ENCODE assay signal across 9 cellular contexts in the genomic region with DNA sequence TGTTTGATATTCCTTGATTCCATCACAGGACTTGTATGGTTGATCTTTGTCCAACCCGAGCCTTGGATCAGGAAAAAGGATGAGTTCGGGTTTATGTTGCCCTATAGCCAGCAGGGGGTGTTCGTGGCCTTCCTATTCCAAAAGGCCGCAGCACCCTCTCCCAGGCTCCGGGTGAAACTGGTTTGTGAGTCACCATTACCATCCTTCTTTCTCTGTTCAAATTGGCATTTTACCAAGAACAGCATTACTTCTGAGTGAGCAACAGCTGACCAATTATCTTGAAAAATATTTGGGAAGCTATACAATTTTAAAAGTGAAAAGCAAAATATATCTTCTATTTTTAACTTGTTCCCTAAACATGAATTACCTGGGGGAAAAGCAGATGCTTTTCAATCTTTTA. TPM values are rescaled to one million over a fixed set of nuclear protein-coding genes. Genes with fewer than 3 reads are reported as not detected.
DNase-seq lines count a peak whose midpoint lies in the region; ATAC-seq, FAIRE-seq and TF ChIP-seq lines count a peak whose summit lies in the region.
"Had no signal": no experiment of that assay in that cellular context is flagged by ENCODE, and none has a peak within 500 bp of the region (broad histone marks: within the 10 kb centered on the region; RNA-seq: fewer than 3 reads in every experiment).

No MANE protein-coding gene starts in this region.

- no peak overlapping the region for H3K9ac ChIP-seq in neural progenitor cell

- H3F3A ChIP-seq in neural progenitor cell (ENCODE audit: low read depth) = no peaks in the 10 kb centered on the region

- no peaks in the 10 kb centered on the region for H3K27me3 Mint-ChIP-seq in neural progenitor cell (ENCODE audit: insufficient read depth, low read depth)
- peaks cover 41% of the 10 kb centered on the region for H3K27me3 Mint-ChIP-seq in stimulated activated naive CD8-positive, alpha-beta T cell treated with anti-CD3 and anti-CD28 coated beads, Interleukin-15, amount 100 ng/mL, for 72 hours

- peak; percentile 89 for ATAC-seq in stimulated activated naive CD8-positive, alpha-beta T cell treated with anti-CD3 and anti-CD28 coated beads, Interleukin-15, amount 100 ng/mL, for 72 hours
- no peak for ATAC-seq in HG02763 (IDR thresholded peaks at IDR 0.05; ENCODE audit: unreplicated experiment)

- no peak overlapping the region for H3K27ac ChIP-seq in neural progenitor cell

- H3K36me3 ChIP-seq in neural progenitor cell = no peaks in the 10 kb centered on the region

- H3K27ac Mint-ChIP-seq in neural progenitor cell = no peak overlapping the region
- H3K27ac Mint-ChIP-seq in stimulated activated naive CD8-positive, alpha-beta T cell treated with anti-CD3 and anti-CD28 coated beads, Interleukin-15, amount 100 ng/mL, for 72 hours = peak overlapping the region in 1 of 2 donors; percentile 54

- peaks cover 22% of the 10 kb centered on the region for H3K4me1 ChIP-seq in neural progenitor cell

- no peak for DNase-seq in D721Med (ENCODE audit: insufficient read length, low spot score)
- DNase-seq in RKO (ENCODE audit: low spot score) = peak; percentile 95
- DNase-seq in activated T-helper 1 cell treated with Interleukin-2 at 50 U/mL for 16 hours (ENCODE audit: low read depth) = peak; percentile 33
- peak; percentile 97 for DNase-seq in fibroblast of pulmonary artery (ENCODE audit: low read depth)
- DNase-seq in neural progenitor cell (ENCODE audit: low spot score) = peak; percentile 90
- DNase-seq in stimulated activated naive CD8-positive, alpha-beta T cell treated with anti-CD3 and anti-CD28 coated beads, Interleukin-15, amount 100 ng/mL, for 72 hours = peak; percentile 55 to 72

- H3K4me2 ChIP-seq in neural progenitor cell = peak overlapping the region; percentile 7

- no peaks in the 10 kb centered on the region for H3K9me3 Mint-ChIP-seq in neural progenitor cell
- no peaks in the 10 kb centered on the region for H3K9me3 Mint-ChIP-seq in stimulated activated naive CD8-positive, alpha-beta T cell treated with anti-CD3 and anti-CD28 coated beads, Interleukin-15, amount 100 ng/mL, for 72 hours

- H4K20me1 ChIP-seq in neural progenitor cell (ENCODE audit: low read depth) = no peaks in the 10 kb centered on the region

- H2AFZ ChIP-seq in neural progenitor cell (replicated peaks) = no peak overlapping the region

- H3K36me3 Mint-ChIP-seq in neural progenitor cell = no peaks in the 10 kb centered on the region

- FAIRE-seq in D721Med (lab: Jason Lieb, UNC) = no peak
- FAIRE-seq: TTC549 had no signal

- TF ChIP-seq CTCF in D721Med (IDR thresholded peaks at IDR 0.05; ENCODE audit: insufficient read depth, missing control alignments) (peak; percentile 83), LNCAP (IDR thresholded peaks at IDR 0.05) (peak; percentile 74), fibroblast of pulmonary artery (IDR thresholded peaks at IDR 0.05; ENCODE audit: low read length, missing control alignments) (peak; percentile 76), neural progenitor cell (IDR thresholded peaks at IDR 0.05) (peak; percentile 77)

- H3K4me3 ChIP-seq in fibroblast of pulmonary artery (replicated peaks; ENCODE audit: low read depth, low read length) = no peak overlapping the region
- no peak overlapping the region for H3K4me3 ChIP-seq in neural progenitor cell

- H3K27me3 ChIP-seq in neural progenitor cell = no peaks in the 10 kb centered on the region

- no peaks in the 10 kb centered on the region for H3K79me2 ChIP-seq in neural progenitor cell (ENCODE audit: low read depth)

- no peaks in the 10 kb centered on the region for H3K9me3 ChIP-seq in neural progenitor cell (ENCODE audit: low read depth)

- peaks cover 4% of the 10 kb centered on the region for H3K4me1 Mint-ChIP-seq in neural progenitor cell
- peaks cover 5% of the 10 kb centered on the region for H3K4me1 Mint-ChIP-seq in stimulated activated naive CD8-positive, alpha-beta T cell treated with anti-CD3 and anti-CD28 coated beads, Interleukin-15, amount 100 ng/mL, for 72 hours

- no peak overlapping the region for H3K4me3 Mint-ChIP-seq in neural progenitor cell
- H3K4me3 Mint-ChIP-seq in stimulated activated naive CD8-positive, alpha-beta T cell treated with anti-CD3 and anti-CD28 coated beads, Interleukin-15, amount 100 ng/mL, for 72 hours = no peak overlapping the region

RNA-seq across cellular contexts. Expression of a gene that starts 24.3 kb away (rescaled TPM):
- not detected in 2 replicates for total RNA-seq in neural progenitor cell (ENCODE audit: low replicate concordance)

RNA-seq across cellular contexts. Expression of a gene that starts 28.1 kb away (rescaled TPM):
- total RNA-seq in neural progenitor cell (ENCODE audit: low replicate concordance) = 0.60 TPM in 1 of 2 replicates, not detected in the other

RNA-seq across cellular contexts. Expression of a gene that starts 42.3 kb away (rescaled TPM):
- total RNA-seq in neural progenitor cell (ENCODE audit: low replicate concordance) = not detected in 2 replicates

RNA-seq across cellular contexts. Expression of a gene that starts 57.4 kb away (rescaled TPM):
- total RNA-seq in neural progenitor cell (ENCODE audit: low replicate concordance) = not detected in 2 replicates
